ENCODE assay signal across 8 cellular contexts in genomic region chr1:204506969-204507316, GRCh38. TPM values are rescaled to one million over a fixed set of nuclear protein-coding genes. Genes with fewer than 3 reads are reported as not detected.
DNase-seq lines count a peak whose midpoint lies in the region; ATAC-seq, FAIRE-seq and TF ChIP-seq lines count a peak whose summit lies in the region.

No MANE protein-coding gene starts in this region.

- no peaks in the 10 kb centered on the region for H3K36me3 ChIP-seq in uterus

- H3K4me1 ChIP-seq in right cardiac atrium (ENCODE audit: control insufficient read depth, insufficient read depth, low read length) (no peaks in the 10 kb centered on the region), uterus (no peaks in the 10 kb centered on the region)

- DNase-seq in GM12891 (ENCODE audit: insufficient read length, low spot score) (no peak), NCI-H146 treated with DMSO at 0.1 percent for 48 hours (lab: John Stamatoyannopoulos, UW; ENCODE audit: unreplicated experiment) (peak; percentile 88), T-cell (peak; percentile 64 to 90 (median 82)), amygdala (lab: John Stamatoyannopoulos, UW) (peak in 53 of 56 donors; percentile 8 to 95 (median 71)), right cardiac atrium (peak in 2 of 3 donors; percentile 74 to 82), putamen (ENCODE audit: low spot score) (peak; percentile 94), uterus (peak; percentile 81 to 88)

- under 1% methylated on average over 13 of the region's 13 CpGs for WGBS in right cardiac atrium

- TF ChIP-seq CTCF in uterus (IDR thresholded peaks at IDR 0.05): no peak

- peak overlapping the region; percentile 85 for H3K27ac ChIP-seq in right cardiac atrium (ENCODE audit: low read length)
- peak overlapping the region; percentile 90 to 96 for H3K27ac ChIP-seq in uterus

- no peaks in the 10 kb centered on the region for H3K27me3 ChIP-seq in right cardiac atrium (ENCODE audit: control insufficient read depth, insufficient read depth)
- H3K27me3 ChIP-seq in uterus: no peaks in the 10 kb centered on the region

- CTCF ChIA-PET in T-cell (lab: Charles Lee): interaction anchor here (0.7 to 4.0 kb wide), 22 partner anchors 9 to 300 kb away, joined by 3 to 63 read pairs (median 6); partner anchors contain the start of genes PIK3C2B (in 2 of the 2) and MDM4 (in 1 of the 2)

- FAIRE-seq in GM12891 (lab: Jason Lieb, UNC): peak; percentile 26

- peak overlapping the region; percentile 82 to 87 (median 86) for H3K4me3 Mint-ChIP-seq in T-cell

- H3K9me3 ChIP-seq in right cardiac atrium (ENCODE audit: control insufficient read depth, low read length): no peaks in the 10 kb centered on the region
- no peaks in the 10 kb centered on the region for H3K9me3 ChIP-seq in uterus

- peaks cover 0 to 4% of the 10 kb centered on the region in 2 donors for H3K27me3 Mint-ChIP-seq in T-cell

- H3K27ac Mint-ChIP-seq in T-cell: peak overlapping the region; percentile 98 to 99

- ATAC-seq in HG02870 (IDR thresholded peaks at IDR 0.05; ENCODE audit: unreplicated experiment): peak; percentile 73
- peak; percentile 77 to 84 (median 80) for ATAC-seq in T-cell (replicated peaks in 1 of 4)
- ATAC-seq in right cardiac atrium: peak; percentile 82 to 85

- no peaks in the 10 kb centered on the region for H3K36me3 Mint-ChIP-seq in T-cell

- POLR2A ChIA-PET in T-cell (lab: Charles Lee): interaction anchor here (0.5 to 3.5 kb wide), 17 partner anchors 9 to 107 kb away, joined by 3 to 43 read pairs (median 4); partner anchors contain the start of gene MDM4 (in 2 of the 2)

- H3K4me3 ChIP-seq in right cardiac atrium (ENCODE audit: low read length) (peak overlapping the region; percentile 96), uterus (peak overlapping the region; percentile 51 to 62)

- H3K4me1 Mint-ChIP-seq in T-cell: peaks cover 40 to 49% (median 41%) of the 10 kb centered on the region in 3 donors

- TF ChIP-seq POLR2A in GM12891 (IDR thresholded peaks at IDR 0.05; ENCODE audit: low read depth, low read length): no peak; the same call in 1 of the 2 replicates
- TF ChIP-seq POLR2A in uterus (IDR thresholded peaks at IDR 0.05): peak in 1 of 2 donors; percentile 14

- no peaks in the 10 kb centered on the region for H3K9me3 Mint-ChIP-seq in T-cell

- intact Hi-C loops in right cardiac atrium (cut with DNase I) (no loop called here), uterus (cut with DNase I; ENCODE audit: low total_unique reads) (no loop called here)

TF ChIP-seq in GM12891, 5 proteins besides CTCF, POLR2A, EP300 and RAD21:
- TF ChIP-seq POLR2AphosphoS5 (IDR thresholded peaks at IDR 0.05; ENCODE audit: low read depth, low read length): no peak
- TF ChIP-seq SPI1 (IDR thresholded peaks at IDR 0.05; ENCODE audit: low read depth, low read length): no peak
- no peak for TF ChIP-seq POU2F2 (IDR thresholded peaks at IDR 0.05; ENCODE audit: low read depth, low read length)
- TF ChIP-seq PAX5 (IDR thresholded peaks at IDR 0.05; ENCODE audit: insufficient read depth, low read length, severe bottlenecking): no peak
- TF ChIP-seq TAF1 (IDR thresholded peaks at IDR 0.05; ENCODE audit: low read depth, low read length): no peak

RNA-seq across cellular contexts. Expression of gene MDM4, which starts 9.3 kb away (rescaled TPM):
- polyA plus RNA-seq in GM12891 (2012; ENCODE audit: low read depth, missing spikeins): 7.0 TPM
- total RNA-seq in T-cell (100 to 1,000 TPM; 168 to 288 (median 183) TPM), right cardiac atrium (10 to 100 TPM; 29.9 to 48.2 (median 34.9) TPM), uterus (100 to 1,000 TPM in 3 of 4 donors, 10 to 100 TPM in 1; 31.0 to 141 (median 134) TPM)
- 10.5 TPM for polyA plus RNA-seq in right cardiac atrium

RNA-seq across cellular contexts. Expression of gene PIK3C2B, which starts 12.3 kb away (rescaled TPM):
- polyA plus RNA-seq in GM12891 (2012; ENCODE audit: low read depth, missing spikeins): 6.4 TPM
- total RNA-seq in T-cell: 10 to 100 TPM; 33.4 to 44.1 (median 36.0) TPM
- 10 to 100 TPM; 24.9 to 32.7 (median 29.0) TPM for total RNA-seq in right cardiac atrium
- 13.3 TPM for polyA plus RNA-seq in right cardiac atrium
- 10 to 100 TPM in 3 of 4 donors, 1 to 10 TPM in 1; 7.4 to 81.5 (median 38.3) TPM for total RNA-seq in uterus
